23 cellular contexts compared by ENCODE assay signal in the genomic region with DNA sequence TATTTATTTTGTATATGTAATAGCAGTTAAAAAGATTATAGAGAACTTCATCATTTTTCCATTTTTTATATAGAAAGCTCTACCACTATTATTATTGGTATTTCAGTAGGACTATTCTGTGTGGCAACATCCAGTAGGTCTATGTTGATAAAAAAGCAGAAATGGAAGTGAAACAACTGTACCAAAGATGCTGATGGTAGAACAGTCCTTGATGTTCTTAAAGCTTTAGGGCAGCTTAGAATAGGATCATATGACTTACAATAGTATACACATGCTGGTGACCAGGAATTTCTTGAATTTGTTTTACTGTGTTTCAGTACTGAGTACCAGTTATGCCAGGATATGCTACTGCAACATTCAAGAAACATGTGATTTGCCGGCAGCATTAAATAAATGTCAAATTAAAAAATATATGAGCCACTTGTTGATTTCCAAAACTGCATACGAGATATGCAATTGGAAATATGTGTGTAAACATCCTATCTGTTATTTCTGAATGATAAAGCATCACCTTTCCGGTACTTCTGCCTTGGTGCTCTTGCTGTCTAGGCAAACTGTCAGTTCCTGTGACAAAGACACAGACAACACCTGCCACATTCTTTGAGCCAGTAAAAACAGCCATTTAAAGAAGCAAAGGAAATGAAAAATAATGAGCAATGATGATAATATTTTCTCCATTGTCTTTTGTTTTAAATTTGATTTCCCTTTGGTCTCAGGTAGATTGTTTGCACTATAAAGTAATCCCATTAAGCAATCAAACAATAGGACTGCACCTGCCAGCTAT.
DNase-seq lines count a peak whose midpoint lies in the region.
"Had no signal": no experiment of that assay in that cellular context is flagged by ENCODE, and none has a peak within 500 bp of the region (broad histone marks: within the 10 kb centered on the region; RNA-seq: fewer than 3 reads in every experiment).

No MANE protein-coding gene starts in this region.

- DNase-seq in DMS153 (lab: John Stamatoyannopoulos, UW): peak; percentile 32
- no peak for DNase-seq in DMS153 treated with DMSO at 0.1 percent for 48 hours (lab: John Stamatoyannopoulos, UW; ENCODE audit: unreplicated experiment)
- DNase-seq in NCI-H1436 (lab: John Stamatoyannopoulos, UW): peak; percentile 46
- peak; percentile 31 for DNase-seq in SHP77 treated with DMSO at 0.1 percent for 48 hours (lab: John Stamatoyannopoulos, UW)
- peak; percentile 29 for DNase-seq in renal cortical epithelial cell (ENCODE audit: low read depth)
- DNase-seq in T-helper 2 cell: no peak
- DNase-seq in activated naive CD4-positive, alpha-beta T cell treated with anti-CD3 and anti-CD28 coated beads, Interleukin-2, amount 50 U/mL, for 16 hours: no peak
- DNase-seq in NCI-H187 treated with DMSO at 0.1 percent for 48 hours (lab: John Stamatoyannopoulos, UW): no peak
- DNase-seq: activated CD4-positive, alpha-beta memory T cell treated with anti-CD3 and anti-CD28 coated beads, Interleukin-2, amount 10 ng/mL, durations not matched to agents 7 days and 5 days; activated CD4-positive, alpha-beta T cell treated with anti-CD3 and anti-CD28 coated beads for 1 hour; activated effector memory CD4-positive, alpha-beta T cell treated with Interleukin-2 at 50 U/mL for 16 hours; endodermal cell; foreskin fibroblast; HCEC 1CT; heart right ventricle; NCI-H187; NCI-H226; NCI-H82; sigmoid colon; SK-N-SH; stimulated activated CD4-positive, alpha-beta T cell treated with anti-CD3 and anti-CD28 coated beads, Interleukin-4, amount 100 ng/mL, for 4 hours; T-helper 17 cell; upper lobe of right lung had no signal

Comparison
In these comparisons a context has a peak if more than half of its experiments do, and no peak if none do; other contexts are left out.
1. DNase-seq: peak in DMS153 (single experiment), NCI-H1436 (single experiment), SHP77 treated with DMSO at 0.1 percent for 48 hours (single experiment) and renal cortical epithelial cell (single experiment); none in DMS153 treated with DMSO at 0.1 percent for 48 hours (single experiment), T-helper 2 cell (0 of 5), activated naive CD4-positive, alpha-beta T cell treated with anti-CD3 and anti-CD28 coated beads, Interleukin-2, amount 50 U/mL, for 16 hours (single experiment) and NCI-H187 treated with DMSO at 0.1 percent for 48 hours (single experiment).